ENCODE assay signal across 34 cellular contexts in genomic region chr6:118967239-118967638, GRCh38.
"Had no signal": no experiment of that assay in that cellular context is flagged by ENCODE, and none has a peak within 500 bp of the region (broad histone marks: within the 10 kb centered on the region; RNA-seq: fewer than 3 reads in every experiment).

No MANE protein-coding gene starts in this region.

- H3K9me3 Mint-ChIP-seq: activated CD4-positive, alpha-beta memory T cell treated with anti-CD3 and anti-CD28 coated beads for 36 hours; activated CD4-positive, alpha-beta T cell treated with anti-CD3 and anti-CD28 coated beads, Interleukin-2, amount 10 ng/mL, durations not matched to agents 24 days and 14 days; activated naive CD4-positive, alpha-beta T cell treated with anti-CD3 and anti-CD28 coated beads for 36 hours; activated naive CD4-positive, alpha-beta T cell treated with anti-CD3 and anti-CD28 coated beads, Interleukin-2, amount 50 U/mL, for 24 hours; activated naive CD8-positive, alpha-beta T cell treated with anti-CD3 and anti-CD28 coated beads for 36 hours; activated naive CD8-positive, alpha-beta T cell treated with anti-CD3 and anti-CD28 coated beads, Interleukin-2, amount 50 U/mL, for 24 hours; activated T-cell treated with anti-CD3 and anti-CD28 coated beads, Interleukin-2, amount 50 U/mL, for 24 hours; activated T-helper 1 cell treated with anti-CD3 and anti-CD28 coated beads, Interleukin-12 subunit alpha, Interleukin-12 subunit beta, Interleukin-2, Interleukin-4 antibody, amounts not matched to agents 30 ng/mL and 10 ng/mL and 1 ng/mL, durations not matched to agents 14 hours and 24 hours and 36 hours; activated T-helper 2 cell treated with anti-CD3 and anti-CD28 coated beads, Interferon-gamma antibody, Interleukin-2, Interleukin-4, amounts not matched to agents 10 μg/mL and 5 μg/mL and 100 μg/mL, durations not matched to agents 14 hours and 24 hours and 36 hours; effector memory CD8-positive, alpha-beta T cell; T-helper 1 cell treated with Interleukin-12 subunit alpha and Interleukin-12 subunit beta and Interleukin-4 antibody, amounts not matched to agents 30 μg/mL and 1 μg/mL, for 36 hours; T-helper 2 cell treated with Interferon-gamma antibody and Interleukin-4, amounts not matched to agents 5 μg/mL and 100 μg/mL, for 36 hours had no signal

- H3K27me3 ChIP-seq: adrenal gland, body of pancreas, esophagus muscularis mucosa, foreskin keratinocyte, gastrocnemius medialis, heart left ventricle had no signal

- H3K4me3 Mint-ChIP-seq: activated CD4-positive, alpha-beta memory T cell treated with anti-CD3 and anti-CD28 coated beads for 36 hours; activated CD4-positive, alpha-beta T cell treated with anti-CD3 and anti-CD28 coated beads for 36 hours; activated CD4-positive, alpha-beta T cell treated with anti-CD3 and anti-CD28 coated beads, Interleukin-2, amount 10 ng/mL, durations not matched to agents 24 days and 14 days; activated naive CD4-positive, alpha-beta T cell treated with anti-CD3 and anti-CD28 coated beads for 36 hours; activated naive CD4-positive, alpha-beta T cell treated with anti-CD3 and anti-CD28 coated beads, Interleukin-2, amount 50 U/mL, for 24 hours; activated naive CD8-positive, alpha-beta T cell treated with anti-CD3 and anti-CD28 coated beads for 36 hours; activated naive CD8-positive, alpha-beta T cell treated with anti-CD3 and anti-CD28 coated beads, Interleukin-2, amount 50 U/mL, for 24 hours; activated T-cell treated with anti-CD3 and anti-CD28 coated beads, Interleukin-2, amount 50 U/mL, for 24 hours; activated T-helper 1 cell treated with anti-CD3 and anti-CD28 coated beads, Interleukin-12 subunit alpha, Interleukin-12 subunit beta, Interleukin-2, Interleukin-4 antibody, amounts not matched to agents 30 ng/mL and 10 ng/mL and 1 ng/mL, durations not matched to agents 14 hours and 24 hours and 36 hours; effector memory CD8-positive, alpha-beta T cell; T-helper 1 cell treated with Interleukin-12 subunit alpha and Interleukin-12 subunit beta and Interleukin-4 antibody, amounts not matched to agents 30 μg/mL and 1 μg/mL, for 36 hours; T-helper 2 cell treated with Interferon-gamma antibody and Interleukin-4, amounts not matched to agents 5 μg/mL and 100 μg/mL, for 36 hours had no signal

- H3K9me3 ChIP-seq: adrenal gland, body of pancreas, esophagus muscularis mucosa, gastrocnemius medialis, heart left ventricle had no signal

- DNase-seq: activated CD4-positive, alpha-beta memory T cell treated with anti-CD3 and anti-CD28 coated beads for 36 hours; activated CD4-positive, alpha-beta T cell treated with anti-CD3 and anti-CD28 coated beads for 36 hours; activated CD4-positive, alpha-beta T cell treated with anti-CD3 and anti-CD28 coated beads, Interleukin-2, amount 10 ng/mL, durations not matched to agents 24 days and 14 days; activated CD4-positive, CD25-positive, alpha-beta regulatory T cell; activated CD4-positive, CD25-positive, alpha-beta regulatory T cell treated with anti-CD3 and anti-CD28 coated beads, Interleukin-2, amount 50 U/mL, for 72 hours; activated CD8-positive, alpha-beta memory T cell treated with anti-CD3 and anti-CD28 coated beads, Interleukin-2, amount 50 U/mL, for 48 hours; activated effector memory CD4-positive, alpha-beta T cell treated with anti-CD3 and anti-CD28 coated beads, Interleukin-2, amount 50 U/mL, for 16 hours; activated naive CD4-positive, alpha-beta T cell treated with anti-CD3 and anti-CD28 coated beads for 36 hours; activated naive CD8-positive, alpha-beta T cell treated with anti-CD3 and anti-CD28 coated beads for 36 hours; activated naive CD8-positive, alpha-beta T cell treated with anti-CD3 and anti-CD28 coated beads, Interleukin-2, amount 50 U/mL, for 24 hours; activated T-cell treated with anti-CD3 and anti-CD28 coated beads for 4 hours; activated T-cell treated with anti-CD3 and anti-CD28 coated beads, Interleukin-2, amount 50 U/mL, for 24 hours; adrenal gland; amygdala; aorta; body of pancreas; caudate nucleus; cortex of kidney; dermis blood vessel endothelial cell; effector CD4-positive, alpha-beta T cell; effector memory CD8-positive, alpha-beta T cell; erythroblast; foreskin keratinocyte; gastrocnemius medialis; glutamatergic neuron; heart left ventricle; T1000 had no signal

- H3K27ac Mint-ChIP-seq: activated CD4-positive, alpha-beta memory T cell treated with anti-CD3 and anti-CD28 coated beads for 36 hours; activated CD4-positive, alpha-beta T cell treated with anti-CD3 and anti-CD28 coated beads for 36 hours; activated CD4-positive, alpha-beta T cell treated with anti-CD3 and anti-CD28 coated beads, Interleukin-2, amount 10 ng/mL, durations not matched to agents 24 days and 14 days; activated naive CD4-positive, alpha-beta T cell treated with anti-CD3 and anti-CD28 coated beads for 36 hours; activated naive CD4-positive, alpha-beta T cell treated with anti-CD3 and anti-CD28 coated beads, Interleukin-2, amount 50 U/mL, for 24 hours; activated naive CD8-positive, alpha-beta T cell treated with anti-CD3 and anti-CD28 coated beads for 36 hours; activated naive CD8-positive, alpha-beta T cell treated with anti-CD3 and anti-CD28 coated beads, Interleukin-2, amount 50 U/mL, for 24 hours; activated T-cell treated with anti-CD3 and anti-CD28 coated beads, Interleukin-2, amount 50 U/mL, for 24 hours; activated T-helper 1 cell treated with anti-CD3 and anti-CD28 coated beads, Interleukin-12 subunit alpha, Interleukin-12 subunit beta, Interleukin-2, Interleukin-4 antibody, amounts not matched to agents 30 ng/mL and 10 ng/mL and 1 ng/mL, durations not matched to agents 14 hours and 24 hours and 36 hours; activated T-helper 2 cell treated with anti-CD3 and anti-CD28 coated beads, Interferon-gamma antibody, Interleukin-2, Interleukin-4, amounts not matched to agents 10 μg/mL and 5 μg/mL and 100 μg/mL, durations not matched to agents 14 hours and 24 hours and 36 hours; effector memory CD8-positive, alpha-beta T cell; T-helper 1 cell treated with Interleukin-12 subunit alpha and Interleukin-12 subunit beta and Interleukin-4 antibody, amounts not matched to agents 30 μg/mL and 1 μg/mL, for 36 hours; T-helper 2 cell treated with Interferon-gamma antibody and Interleukin-4, amounts not matched to agents 5 μg/mL and 100 μg/mL, for 36 hours had no signal

- H3K4me1 ChIP-seq: adrenal gland, body of pancreas, esophagus muscularis mucosa, gastrocnemius medialis, heart left ventricle had no signal

- FAIRE-seq: colon had no signal

- H3K4me3 ChIP-seq: adrenal gland, body of pancreas, esophagus muscularis mucosa, gastrocnemius medialis, heart left ventricle had no signal

- H3K4me1 Mint-ChIP-seq: activated CD4-positive, alpha-beta T cell treated with anti-CD3 and anti-CD28 coated beads for 36 hours; activated CD4-positive, alpha-beta T cell treated with anti-CD3 and anti-CD28 coated beads, Interleukin-2, amount 10 ng/mL, durations not matched to agents 24 days and 14 days; activated naive CD4-positive, alpha-beta T cell treated with anti-CD3 and anti-CD28 coated beads, Interleukin-2, amount 50 U/mL, for 24 hours; activated naive CD8-positive, alpha-beta T cell treated with anti-CD3 and anti-CD28 coated beads, Interleukin-2, amount 50 U/mL, for 24 hours had no signal

- H3K36me3 ChIP-seq: adrenal gland, gastrocnemius medialis, heart left ventricle had no signal

- H3K36me3 Mint-ChIP-seq: activated CD4-positive, alpha-beta memory T cell treated with anti-CD3 and anti-CD28 coated beads for 36 hours; activated naive CD4-positive, alpha-beta T cell treated with anti-CD3 and anti-CD28 coated beads, Interleukin-2, amount 50 U/mL, for 24 hours; activated naive CD8-positive, alpha-beta T cell treated with anti-CD3 and anti-CD28 coated beads for 36 hours had no signal

- ATAC-seq: activated CD4-positive, alpha-beta T cell treated with anti-CD3 and anti-CD28 coated beads for 36 hours; activated naive CD8-positive, alpha-beta T cell treated with anti-CD3 and anti-CD28 coated beads, Interleukin-2, amount 50 U/mL, for 24 hours; body of pancreas; effector memory CD8-positive, alpha-beta T cell; foreskin keratinocyte; gastrocnemius medialis; heart left ventricle had no signal

- H3K27ac ChIP-seq: adrenal gland, body of pancreas, esophagus muscularis mucosa, foreskin keratinocyte, gastrocnemius medialis, heart left ventricle had no signal

- H3K27me3 Mint-ChIP-seq: activated CD4-positive, alpha-beta memory T cell treated with anti-CD3 and anti-CD28 coated beads for 36 hours; activated CD4-positive, alpha-beta T cell treated with anti-CD3 and anti-CD28 coated beads for 36 hours; activated CD4-positive, alpha-beta T cell treated with anti-CD3 and anti-CD28 coated beads, Interleukin-2, amount 10 ng/mL, durations not matched to agents 24 days and 14 days; activated naive CD4-positive, alpha-beta T cell treated with anti-CD3 and anti-CD28 coated beads, Interleukin-2, amount 50 U/mL, for 24 hours; activated naive CD8-positive, alpha-beta T cell treated with anti-CD3 and anti-CD28 coated beads for 36 hours; activated naive CD8-positive, alpha-beta T cell treated with anti-CD3 and anti-CD28 coated beads, Interleukin-2, amount 50 U/mL, for 24 hours; activated T-cell treated with anti-CD3 and anti-CD28 coated beads, Interleukin-2, amount 50 U/mL, for 24 hours; effector memory CD8-positive, alpha-beta T cell had no signal
